ENCODE assay signal across 20 cellular contexts in the genomic region with DNA sequence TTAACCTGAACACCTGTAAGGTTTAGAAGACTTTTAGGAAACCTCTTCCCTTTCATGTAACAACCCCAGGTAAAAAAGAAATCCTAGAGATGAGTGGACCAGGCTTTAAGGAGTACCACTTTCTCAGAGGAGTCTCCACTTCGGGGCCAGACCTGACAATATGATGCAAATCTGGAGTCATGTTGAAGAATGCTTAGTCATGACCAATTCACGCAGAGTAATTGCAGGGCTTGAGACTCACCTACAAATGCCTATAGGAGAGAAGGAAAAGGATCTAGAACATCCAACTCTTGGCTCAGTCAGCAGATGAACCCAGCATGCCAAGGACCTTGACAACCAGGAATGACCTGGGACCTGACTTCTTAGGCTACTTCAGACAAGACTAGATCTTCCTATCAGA.
"Had no signal": no experiment of that assay in that cellular context is flagged by ENCODE, and none has a peak within 500 bp of the region (broad histone marks: within the 10 kb centered on the region; RNA-seq: fewer than 3 reads in every experiment).

No MANE protein-coding gene starts in this region.

- H3K4me3 ChIP-seq: body of pancreas, coronary artery, esophagus squamous epithelium, right atrium auricular region, upper lobe of right lung had no signal

- H3K9me3 ChIP-seq: body of pancreas, esophagus squamous epithelium, right atrium auricular region, upper lobe of right lung had no signal

- H3K36me3 ChIP-seq: right atrium auricular region had no signal

- H3K4me3 Mint-ChIP-seq: central memory CD8-positive, alpha-beta T cell; natural killer cell had no signal

- H3K27me3 ChIP-seq: body of pancreas, esophagus squamous epithelium, right atrium auricular region, upper lobe of right lung had no signal

- ATAC-seq: body of pancreas, left ventricle myocardium superior, natural killer cell, upper lobe of right lung had no signal

- H3K4me1 ChIP-seq: body of pancreas, right atrium auricular region, upper lobe of right lung had no signal

- H3K9me3 Mint-ChIP-seq: central memory CD8-positive, alpha-beta T cell; natural killer cell had no signal

- H3K27me3 Mint-ChIP-seq: central memory CD8-positive, alpha-beta T cell had no signal

- DNase-seq: activated CD4-positive, alpha-beta T cell treated with anti-CD3 and anti-CD28 coated beads, Interleukin-2, amount 50 U/mL, for 48 hours; activated CD4-positive, CD25-positive, alpha-beta regulatory T cell treated with anti-CD3 and anti-CD28 coated beads, Interleukin-2, amount 50 U/mL, for 72 hours; activated naive CD4-positive, alpha-beta T cell treated with anti-CD3 and anti-CD28 coated beads, Interleukin-2, amount 50 U/mL, for 16 hours; amniotic stem cell; body of pancreas; esophagus squamous epithelium; glutamatergic neuron; hypothalamus; kidney; left ventricle myocardium superior; mesendoderm; natural killer cell; stimulated activated CD4-positive, alpha-beta T cell treated with anti-CD3 and anti-CD28 coated beads, Interleukin-15, amount 100 ng/mL, for 24 hours; stimulated activated CD4-positive, alpha-beta T cell treated with anti-CD3 and anti-CD28 coated beads, Interleukin-4, amount 100 ng/mL, for 24 hours; stimulated activated naive CD4-positive, alpha-beta T cell treated with Interleukin-2 at 50 U/mL for 16 hours; T1000; upper lobe of right lung had no signal

- H3K27ac ChIP-seq: body of pancreas, coronary artery, esophagus squamous epithelium, right atrium auricular region, upper lobe of right lung had no signal
